In the genomic region with DNA sequence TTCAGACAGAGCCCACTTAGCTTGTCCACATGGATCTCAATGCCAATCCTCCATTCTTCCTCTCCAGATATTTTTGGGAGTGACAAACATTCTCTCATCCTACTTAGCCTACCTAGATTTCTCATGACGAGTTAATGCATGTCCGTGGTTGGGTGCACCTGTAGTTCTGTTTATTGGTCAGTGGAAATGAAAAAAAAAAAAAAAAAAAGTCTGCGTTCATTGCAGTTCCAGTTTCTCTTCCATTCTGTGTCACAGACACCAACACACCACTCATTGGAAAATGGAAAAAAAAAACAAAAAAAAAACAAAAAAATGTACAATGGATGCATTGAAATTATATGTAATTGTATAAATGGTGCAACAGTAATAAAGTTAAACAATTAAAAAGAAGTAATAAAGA, we compare ENCODE assay signal across 11 cellular contexts. TPM values are rescaled to one million over a fixed set of nuclear protein-coding genes. Genes with fewer than 3 reads are reported as not detected.
DNase-seq lines count a peak whose midpoint lies in the region; ATAC-seq, FAIRE-seq and TF ChIP-seq lines count a peak whose summit lies in the region.
"Had no signal": no experiment of that assay in that cellular context is flagged by ENCODE, and none has a peak within 500 bp of the region (broad histone marks: within the 10 kb centered on the region; RNA-seq: fewer than 3 reads in every experiment).

No MANE protein-coding gene starts in this region.

- H3K9me3 Mint-ChIP-seq in HFFc6: no peaks in the 10 kb centered on the region
- no peaks in the 10 kb centered on the region for H3K9me3 Mint-ChIP-seq in activated naive CD8-positive, alpha-beta T cell treated with anti-CD3 and anti-CD28 coated beads, Interleukin-2, amount 50 U/mL, for 24 hours

- no peaks in the 10 kb centered on the region for H3K27me3 Mint-ChIP-seq in HFFc6 (ENCODE audit: insufficient read depth)
- H3K27me3 Mint-ChIP-seq in activated naive CD8-positive, alpha-beta T cell treated with anti-CD3 and anti-CD28 coated beads, Interleukin-2, amount 50 U/mL, for 24 hours: no peaks in the 10 kb centered on the region

- peak; percentile 41 for ATAC-seq in HG02623 (IDR thresholded peaks at IDR 0.05; ENCODE audit: unreplicated experiment)
- ATAC-seq in HG03432 (IDR thresholded peaks at IDR 0.05; ENCODE audit: unreplicated experiment): peak; percentile 70
- no peak for ATAC-seq in activated naive CD8-positive, alpha-beta T cell treated with anti-CD3 and anti-CD28 coated beads, Interleukin-2, amount 50 U/mL, for 24 hours

- no peak overlapping the region for H3K4me3 Mint-ChIP-seq in HFFc6
- no peak overlapping the region for H3K4me3 Mint-ChIP-seq in activated naive CD8-positive, alpha-beta T cell treated with anti-CD3 and anti-CD28 coated beads, Interleukin-2, amount 50 U/mL, for 24 hours

- CTCF ChIA-PET in GM10248 (lab: Yijun Ruan, JAX): interaction anchor here (1.1 kb wide), 1 partner anchor 44 kb away, joined by 3 read pairs; no protein-coding TSS in a partner anchor

- DNase-seq in GM10248 (ENCODE audit: extremely low spot score) (peak; percentile 75), GM19240 (ENCODE audit: insufficient read length, low spot score) (peak; percentile 53), H54 (ENCODE audit: insufficient read length, low spot score) (no peak), HFFc6 (no peak), EL (no peak)
- DNase-seq in activated naive CD8-positive, alpha-beta T cell treated with anti-CD3 and anti-CD28 coated beads, Interleukin-2, amount 50 U/mL, for 24 hours: no peak
- DNase-seq: activated effector memory CD4-positive, alpha-beta T cell treated with anti-CD3 and anti-CD28 coated beads, Interleukin-2, amount 50 U/mL, for 16 hours; NCI-H2227 treated with DMSO at 0.1 percent for 48 hours had no signal

- no peak for FAIRE-seq in H54 (lab: Jason Lieb, UNC)
- FAIRE-seq: A204.1 had no signal

- POLR2A ChIA-PET in GM10248 (lab: Yijun Ruan, JAX): no interaction called here

- H3K36me3 Mint-ChIP-seq in HFFc6 (ENCODE audit: low read depth): peaks cover 26% of the 10 kb centered on the region
- H3K36me3 Mint-ChIP-seq in activated naive CD8-positive, alpha-beta T cell treated with anti-CD3 and anti-CD28 coated beads, Interleukin-2, amount 50 U/mL, for 24 hours (ENCODE audit: low read depth): no peaks in the 10 kb centered on the region

- no peaks in the 10 kb centered on the region for H3K4me1 Mint-ChIP-seq in HFFc6 (ENCODE audit: low read depth)
- peaks cover 10% of the 10 kb centered on the region for H3K4me1 Mint-ChIP-seq in activated naive CD8-positive, alpha-beta T cell treated with anti-CD3 and anti-CD28 coated beads, Interleukin-2, amount 50 U/mL, for 24 hours

- TF ChIP-seq CTCF in GM10248 (IDR thresholded peaks at IDR 0.05; ENCODE audit: control extremely low read depth, extremely low read depth, low read depth, missing control alignments): no peak
- TF ChIP-seq CTCF in HFFc6 (IDR thresholded peaks at IDR 0.05): no peak

- no peak overlapping the region for H3K27ac Mint-ChIP-seq in HFFc6
- no peak overlapping the region for H3K27ac Mint-ChIP-seq in activated naive CD8-positive, alpha-beta T cell treated with anti-CD3 and anti-CD28 coated beads, Interleukin-2, amount 50 U/mL, for 24 hours

- no peak for TF ChIP-seq POLR2A in H54 (IDR thresholded peaks at IDR 0.05; ENCODE audit: low read depth, low read length)

RNA-seq across cellular contexts. Expression of gene BASP1, which starts 59.0 kb away (rescaled TPM):
- total RNA-seq in HFFc6 (2021; fragmentation: NEBNext Ultra II Directional; extraction: Animal tissue kit (Norgen Biotek cat#: 25700)): 100 to 1,000 TPM; 101 to 158 (median 151) TPM

Comparison
In these comparisons a context has a peak if more than half of its experiments do, and no peak if none do; other contexts are left out.
1. DNase-seq: peak in GM10248 (single experiment) and GM19240 (single experiment); none in H54 (single experiment), HFFc6 (single experiment), EL (single experiment) and activated naive CD8-positive, alpha-beta T cell treated with anti-CD3 and anti-CD28 coated beads, Interleukin-2, amount 50 U/mL, for 24 hours (single experiment).